ENCODE assay signal across 16 cellular contexts in genomic region chr17:75060434-75061054, GRCh38. TPM values are rescaled to one million over a fixed set of nuclear protein-coding genes. Genes with fewer than 3 reads are reported as not detected.
DNase-seq lines count a peak whose midpoint lies in the region; ATAC-seq and TF ChIP-seq lines count a peak whose summit lies in the region.
"Had no signal": no experiment of that assay in that cellular context is flagged by ENCODE, and none has a peak within 500 bp of the region (broad histone marks: within the 10 kb centered on the region; RNA-seq: fewer than 3 reads in every experiment).

No MANE protein-coding gene starts in this region.

- H3K4me3 ChIP-seq in dorsolateral prefrontal cortex (peak overlapping the region in 6 of 59 donors; percentile 2 to 38 (median 24)), brain microvascular endothelial cell (ENCODE audit: low read depth, low read length) (no peak overlapping the region)
- H3K4me3 ChIP-seq: neural progenitor cell had no signal

- DNase-seq in NCI-H524 (lab: John Stamatoyannopoulos, UW) (peak; percentile 100), dorsolateral prefrontal cortex (no peak), myocyte (ENCODE audit: low read depth) (peak; percentile 67), substantia nigra (lab: John Stamatoyannopoulos, UW) (peak in 2 of 49 donors; percentile 14 to 26), brain microvascular endothelial cell (no peak), GM03348 (ENCODE audit: low spot score) (no peak)
- DNase-seq: activated CD4-positive, alpha-beta T cell treated with anti-CD3 and anti-CD28 coated beads for 4 hours; activated naive CD8-positive, alpha-beta T cell treated with anti-CD3 and anti-CD28 coated beads, Interleukin-2, amount 10 ng/mL, durations not matched to agents 7 days and 5 days; activated T-cell treated with anti-CD3 and anti-CD28 coated beads for 4 hours; COR-L47; foreskin keratinocyte; NCI-H1417 treated with DMSO at 0.1 percent for 48 hours; stimulated activated naive CD8-positive, alpha-beta T cell treated with anti-CD3 and anti-CD28 coated beads, Interleukin-15, Interleukin-2, amounts not matched to agents 100 U/mL and 50 U/mL, for 24 hours had no signal

- TF ChIP-seq CTCF in dorsolateral prefrontal cortex (IDR thresholded peaks at IDR 0.05 in 54 of 56, conservative IDR thresholded peaks at IDR 0.05 in 2 of 56; ENCODE audit: low read depth in 1 of 56, partially characterized antibody in 56 of 56) (no peak), brain microvascular endothelial cell (IDR thresholded peaks at IDR 0.05; ENCODE audit: low read depth, low read length, missing control alignments) (no peak)

- H3K27me3 ChIP-seq in dorsolateral prefrontal cortex, result no peaks in the 10 kb centered on the region
- H3K27me3 ChIP-seq in brain microvascular endothelial cell (replicated peaks), result no peaks in the 10 kb centered on the region
- H3K27me3 ChIP-seq: foreskin keratinocyte, neural progenitor cell had no signal

- in situ Hi-C loops in brain microvascular endothelial cell (cut with HindIII; ENCODE audit: low pct_ligation_motif_present, low sequenced_read_pairs), result no loop called here

- peaks cover 43% of the 10 kb centered on the region for H3K36me3 ChIP-seq in brain microvascular endothelial cell (replicated peaks)
- H3K36me3 ChIP-seq: neural progenitor cell had no signal

- intact Hi-C loops in dorsolateral prefrontal cortex (cut with DNase I), result loop anchor here in 1 of 2 donors (5.0 to 10.0 kb wide), 2 partner anchors 52 to 114 kb away; no protein-coding TSS in a partner anchor

- peak overlapping the region in 58 of 59 donors; percentile 49 to 94 (median 86) for H3K27ac ChIP-seq in dorsolateral prefrontal cortex
- peak overlapping the region; percentile 73 for H3K27ac ChIP-seq in substantia nigra (ENCODE audit: low read depth, low read length, poor library complexity, severe bottlenecking)
- H3K27ac ChIP-seq in brain microvascular endothelial cell, result no peak overlapping the region
- H3K27ac ChIP-seq: foreskin keratinocyte, neural progenitor cell had no signal

- ATAC-seq in HG03108 (IDR thresholded peaks at IDR 0.05; ENCODE audit: unreplicated experiment) (no peak), GM18873 (IDR thresholded peaks at IDR 0.05; ENCODE audit: low FRiP score, unreplicated experiment) (no peak)
- ATAC-seq: foreskin keratinocyte; stimulated activated naive CD8-positive, alpha-beta T cell treated with anti-CD3 and anti-CD28 coated beads, Interleukin-15, Interleukin-2, amounts not matched to agents 100 U/mL and 50 U/mL, for 24 hours had no signal

RNA-seq across cellular contexts. Expression of gene KCTD2, which starts 13.5 kb away (rescaled TPM):
- 100 to 1,000 TPM in 7 of 120 experiments, 10 to 100 TPM in 113; 52.5 to 122 (median 79.8) TPM for total RNA-seq in dorsolateral prefrontal cortex
- 18.4 and 20.6 TPM in 2 replicates for total RNA-seq in myocyte
- 26.0 TPM for polyA plus RNA-seq in myocyte (2012)

RNA-seq across cellular contexts. Expression of gene ATP5PD, which starts 13.8 kb away (rescaled TPM):
- total RNA-seq in dorsolateral prefrontal cortex (100 to 1,000 TPM; 142 to 353 (median 254) TPM), myocyte (278 and 305 TPM in 2 replicates)
- polyA plus RNA-seq in myocyte (2012), result 314 TPM

RNA-seq across cellular contexts. Expression of gene SLC16A5, which starts 27.2 kb away (rescaled TPM):
- total RNA-seq in dorsolateral prefrontal cortex, result 1 to 10 TPM in 55 of 120 experiments, under 1 TPM in 57, not detected in 8; 0.33 to 3.1 (median 0.98) TPM
- total RNA-seq in myocyte, result 0.88 and 1.6 TPM in 2 replicates
- polyA plus RNA-seq in myocyte (2012), result 0.73 TPM

RNA-seq across cellular contexts. Expression of gene MRPL58, which starts 48.1 kb away (rescaled TPM):
- total RNA-seq in dorsolateral prefrontal cortex (10 to 100 TPM; 11.3 to 30.9 (median 21.5) TPM), myocyte (34.8 and 39.9 TPM in 2 replicates)
- 26.3 TPM for polyA plus RNA-seq in myocyte (2012)

RNA-seq across cellular contexts. Expression of gene ARMC7, which starts 49.2 kb away (rescaled TPM):
- 10 to 100 TPM in 86 of 120 experiments, 1 to 10 TPM in 34; 7.0 to 16.8 (median 11.3) TPM for total RNA-seq in dorsolateral prefrontal cortex
- 3.6 and 4.4 TPM in 2 replicates for total RNA-seq in myocyte
- 11.9 TPM for polyA plus RNA-seq in myocyte (2012)

Comparison
In these comparisons a context has a peak if more than half of its experiments do, and no peak if none do; other contexts are left out.
1. DNase-seq: peak in NCI-H524 (2 of 2) and myocyte (single experiment); none in dorsolateral prefrontal cortex (0 of 10), brain microvascular endothelial cell (single experiment) and GM03348 (single experiment).